Comparison of ENCODE assay signal across 15 cellular contexts in the genomic region with DNA sequence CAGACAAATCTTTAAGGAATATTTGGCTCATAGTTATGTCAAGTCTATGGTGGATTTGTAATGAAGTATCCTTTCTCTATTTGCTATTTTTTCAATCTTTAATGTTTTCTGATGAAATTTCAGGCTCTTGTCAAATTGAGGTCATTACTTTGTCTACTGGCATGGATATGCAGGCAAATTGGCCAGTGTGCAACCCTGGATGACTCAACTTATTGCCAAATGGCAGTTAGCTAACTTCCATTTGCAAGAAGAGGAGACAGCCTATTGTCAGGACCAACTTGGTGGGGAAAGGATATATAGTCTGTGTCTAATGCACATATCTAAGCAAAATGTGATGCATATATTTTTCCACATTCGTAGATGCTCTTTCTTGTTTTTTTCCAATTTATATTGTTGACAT.
A peak's percentile ranks its signal among the peaks of the same experiment; 100 is the strongest.
DNase-seq lines count a peak whose midpoint lies in the region; ATAC-seq, FAIRE-seq and TF ChIP-seq lines count a peak whose summit lies in the region.
"Had no signal": no experiment of that assay in that cellular context is flagged by ENCODE, and none has a peak within 500 bp of the region (broad histone marks: within the 10 kb centered on the region; RNA-seq: fewer than 3 reads in every experiment).

No MANE protein-coding gene starts in this region.

- TF ChIP-seq CTCF in liver (IDR thresholded peaks at IDR 0.05; ENCODE audit: low read depth, low read length, missing input control) (no peak), HepG2 (CRISPR knock-in tag; IDR thresholded peaks at IDR 0.05) (no peak), PC-3 (conservative IDR thresholded peaks at IDR 0.05; ENCODE audit: low read depth, low read length) (no peak), fibroblast of villous mesenchyme (IDR thresholded peaks at IDR 0.05; ENCODE audit: insufficient read depth, low read depth, low read length) (no peak)

- TF ChIP-seq RAD21 in liver (IDR thresholded peaks at IDR 0.05) (peak; percentile 17 to 33), HepG2 (CRISPR knock-in tag; IDR thresholded peaks at IDR 0.05) (no peak)

- POLR2A ChIA-PET in HepG2 (lab: Yijun Ruan, JAX) = no interaction called here
- POLR2A ChIA-PET in PC-3 (lab: Charles Lee; ENCODE audit: unreplicated experiment) = no interaction called here

- intact Hi-C loops in HepG2 (cut with micrococcal nuclease; ENCODE audit: unreplicated experiment) (no loop called here), PC-3 (cut with micrococcal nuclease) (no loop called here)

- H3K36me3 ChIP-seq in liver (ENCODE audit: control insufficient read depth in 4 of 4, insufficient read depth in 3 of 4, low read depth in 1 of 4, low read length in 3 of 4) (peaks cover 0 to 2% (median 0%) of the 10 kb centered on the region in 4 donors), HepG2 (replicated peaks in 1 of 2; ENCODE audit: control insufficient read depth in 1 of 2, insufficient read depth in 2 of 2, low read length in 2 of 2) (no peaks in the 10 kb centered on the region), PC-3 (ENCODE audit: low read depth, low read length) (no peaks in the 10 kb centered on the region)
- H3K36me3 ChIP-seq: BLaER1 had no signal

- H3K4me2 ChIP-seq in HepG2 (ENCODE audit: low read depth, low read length) = no peak overlapping the region
- no peak overlapping the region for H3K4me2 ChIP-seq in PC-3 (ENCODE audit: low read length)
- H3K4me2 ChIP-seq: BLaER1 had no signal

- no peak for FAIRE-seq in HepG2 (lab: Jason Lieb, UNC)
- FAIRE-seq: endometrium, K562 had no signal

- no peak overlapping the region for H2AFZ ChIP-seq in HepG2 (ENCODE audit: low read length)
- H2AFZ ChIP-seq in PC-3 (ENCODE audit: low read length) = no peak overlapping the region

- BruUV-seq in HepG2 (replicated peaks; lab: Mats Ljungman, UMichigan) = no TSS peak
- no TSS peak for BruUV-seq in PC-3 (replicated peaks; lab: Mats Ljungman, UMichigan)

- H3K9me3 ChIP-seq in liver (ENCODE audit: control insufficient read depth in 4 of 4, low read length in 3 of 4) = no peaks in the 10 kb centered on the region
- no peaks in the 10 kb centered on the region; the same call in 1 of the 2 replicates for H3K9me3 ChIP-seq in HepG2 (ENCODE audit: low read length)
- H3K9me3 ChIP-seq in PC-3 (ENCODE audit: low read length) = no peaks in the 10 kb centered on the region
- H3K9me3 ChIP-seq: BLaER1 had no signal

- no peaks in the 10 kb centered on the region for H3K27me3 ChIP-seq in liver (ENCODE audit: control insufficient read depth in 4 of 4, insufficient read depth in 4 of 4, low read length in 3 of 4)
- no peaks in the 10 kb centered on the region for H3K27me3 ChIP-seq in HepG2 (ENCODE audit: control insufficient read depth in 1 of 2, insufficient read depth in 2 of 2, low read length in 2 of 2)
- no peaks in the 10 kb centered on the region for H3K27me3 ChIP-seq in PC-3 (ENCODE audit: low read length)
- H3K27me3 ChIP-seq: BLaER1 had no signal

- no peak for TF ChIP-seq POLR2A in HepG2 (IDR thresholded peaks at IDR 0.05; ENCODE audit: insufficient read depth in 1 of 2, low read depth in 2 of 2, low read length in 2 of 2)

- TF ChIP-seq EP300 in HepG2 (IDR thresholded peaks at IDR 0.05; ENCODE audit: low read depth in 2 of 2, low read length in 2 of 2) (no peak), HepG2 (CRISPR knock-in tag; IDR thresholded peaks at IDR 0.05; ENCODE audit: borderline replicate concordance) (no peak)

- H3K9me2 ChIP-seq in PC-3 (replicated peaks; ENCODE audit: low read length) = no peaks in the 10 kb centered on the region

- H3K9ac ChIP-seq in liver (ENCODE audit: low read depth in 1 of 2, low read length in 2 of 2) (no peak overlapping the region), HepG2 (ENCODE audit: insufficient read depth, low read depth, low read length) (no peak overlapping the region), PC-3 (ENCODE audit: low read length) (no peak overlapping the region)
- H3K9ac ChIP-seq: BLaER1 had no signal

- in situ Hi-C loops in HepG2 (cut with HindIII; ENCODE audit: extremely low pct_ligation_motif_present, low pct_unique_long_range_greater_than_20kb) = no loop called here

- H3K4me1 ChIP-seq in liver (ENCODE audit: control insufficient read depth in 4 of 4, insufficient read depth in 4 of 4, low read length in 3 of 4) = peaks cover 0 to 6% (median 2%) of the 10 kb centered on the region in 4 donors
- no peaks in the 10 kb centered on the region for H3K4me1 ChIP-seq in HepG2 (ENCODE audit: insufficient read depth, low read length)
- H3K4me1 ChIP-seq in PC-3 (ENCODE audit: insufficient read depth, low read length) = no peaks in the 10 kb centered on the region
- H3K4me1 ChIP-seq: BLaER1 had no signal

- H3K4me3 ChIP-seq in liver (ENCODE audit: low read depth in 1 of 3, low read length in 3 of 3) = no peak overlapping the region
- H3K4me3 ChIP-seq in HepG2 (replicated peaks in 1 of 3; ENCODE audit: insufficient read depth in 1 of 3, low read depth in 2 of 3, low read length in 3 of 3) = no peak overlapping the region
- no peak overlapping the region for H3K4me3 ChIP-seq in PC-3 (ENCODE audit: low read length)
- H3K4me3 ChIP-seq in fibroblast of villous mesenchyme (ENCODE audit: low read depth, low read length) = no peak overlapping the region
- H3K4me3 ChIP-seq: BLaER1, K562 had no signal

- no peaks in the 10 kb centered on the region for H4K20me1 ChIP-seq in HepG2 (ENCODE audit: insufficient read depth, low read length)
- no peaks in the 10 kb centered on the region for H4K20me1 ChIP-seq in PC-3 (ENCODE audit: low read length)
- H4K20me1 ChIP-seq: BLaER1 had no signal

- H3K27ac ChIP-seq in liver (ENCODE audit: low read depth in 1 of 2, low read length in 2 of 2) = no peak overlapping the region
- no peak overlapping the region for H3K27ac ChIP-seq in HepG2 (ENCODE audit: extremely low read length, insufficient read depth, low read length)
- H3K27ac ChIP-seq in PC-3 (ENCODE audit: low read length) = no peak overlapping the region
- H3K27ac ChIP-seq: BLaER1 had no signal

- DNase-seq in HepG2 (ENCODE audit: low spot score) = no peak
- peak; percentile 20 for DNase-seq in PC-3
- DNase-seq in fibroblast of villous mesenchyme (ENCODE audit: low read depth) = peak; percentile 50
- DNase-seq in pons (ENCODE audit: low spot score) = no peak
- DNase-seq in activated CD4-positive, alpha-beta T cell treated with anti-CD3 and anti-CD28 coated beads, Interleukin-2, amount 50 U/mL, for 1 hour = no peak
- DNase-seq in NCI-H2029 (lab: John Stamatoyannopoulos, UW) = no peak
- no peak for DNase-seq in GM19238 (ENCODE audit: insufficient read length, low spot score)
- DNase-seq: activated CD8-positive, alpha-beta memory T cell treated with anti-CD3 and anti-CD28 coated beads, Interleukin-2, amount 50 U/mL, for 4 hours; H9; naive thymus-derived CD8-positive, alpha-beta T cell; RPMI8226 had no signal

- ATAC-seq in HepG2 (no peak), PC-3 (no peak)
- ATAC-seq: K562; naive thymus-derived CD8-positive, alpha-beta T cell had no signal

- CTCF ChIA-PET in HepG2 (lab: Yijun Ruan, JAX; ENCODE audit: low intra/inter-chr PET ratio, low total read pairs) = no interaction called here
- CTCF ChIA-PET in PC-3 (lab: Charles Lee) = no interaction called here

- no peaks in the 10 kb centered on the region for H3F3A ChIP-seq in PC-3 (ENCODE audit: low read length, unreplicated experiment)

- 58% methylated on average over 1 of the region's 1 CpG for WGBS in liver
- WGBS in HepG2 (ENCODE audit: low lambda C conversion rate) = 75% methylated on average over 1 of the region's 1 CpG

- no peaks in the 10 kb centered on the region for H3K79me2 ChIP-seq in HepG2 (ENCODE audit: insufficient read depth, low read length)
- no peaks in the 10 kb centered on the region for H3K79me2 ChIP-seq in PC-3 (ENCODE audit: low read length)

TF ChIP-seq in liver, 16 proteins besides CTCF, POLR2A, EP300 and RAD21 (continues in another document):
- TF ChIP-seq HNF4A (conservative IDR thresholded peaks at IDR 0.05) = peak; percentile 42 to 51
- TF ChIP-seq, protein P1, sequence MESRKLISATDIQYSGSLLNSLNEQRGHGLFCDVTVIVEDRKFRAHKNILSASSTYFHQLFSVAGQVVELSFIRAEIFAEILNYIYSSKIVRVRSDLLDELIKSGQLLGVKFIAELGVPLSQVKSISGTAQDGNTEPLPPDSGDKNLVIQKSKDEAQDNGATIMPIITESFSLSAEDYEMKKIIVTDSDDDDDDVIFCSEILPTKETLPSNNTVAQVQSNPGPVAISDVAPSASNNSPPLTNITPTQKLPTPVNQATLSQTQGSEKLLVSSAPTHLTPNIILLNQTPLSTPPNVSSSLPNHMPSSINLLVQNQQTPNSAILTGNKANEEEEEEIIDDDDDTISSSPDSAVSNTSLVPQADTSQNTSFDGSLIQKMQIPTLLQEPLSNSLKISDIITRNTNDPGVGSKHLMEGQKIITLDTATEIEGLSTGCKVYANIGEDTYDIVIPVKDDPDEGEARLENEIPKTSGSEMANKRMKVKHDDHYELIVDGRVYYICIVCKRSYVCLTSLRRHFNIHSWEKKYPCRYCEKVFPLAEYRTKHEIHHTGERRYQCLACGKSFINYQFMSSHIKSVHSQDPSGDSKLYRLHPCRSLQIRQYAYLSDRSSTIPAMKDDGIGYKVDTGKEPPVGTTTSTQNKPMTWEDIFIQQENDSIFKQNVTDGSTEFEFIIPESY (IDR thresholded peaks at IDR 0.05) = peak; percentile 43
- TF ChIP-seq NR2F2 (IDR thresholded peaks at IDR 0.05) = no peak

TF ChIP-seq in HepG2, 621 proteins besides CTCF, POLR2A, EP300 and RAD21:
- TF ChIP-seq, protein P2, sequence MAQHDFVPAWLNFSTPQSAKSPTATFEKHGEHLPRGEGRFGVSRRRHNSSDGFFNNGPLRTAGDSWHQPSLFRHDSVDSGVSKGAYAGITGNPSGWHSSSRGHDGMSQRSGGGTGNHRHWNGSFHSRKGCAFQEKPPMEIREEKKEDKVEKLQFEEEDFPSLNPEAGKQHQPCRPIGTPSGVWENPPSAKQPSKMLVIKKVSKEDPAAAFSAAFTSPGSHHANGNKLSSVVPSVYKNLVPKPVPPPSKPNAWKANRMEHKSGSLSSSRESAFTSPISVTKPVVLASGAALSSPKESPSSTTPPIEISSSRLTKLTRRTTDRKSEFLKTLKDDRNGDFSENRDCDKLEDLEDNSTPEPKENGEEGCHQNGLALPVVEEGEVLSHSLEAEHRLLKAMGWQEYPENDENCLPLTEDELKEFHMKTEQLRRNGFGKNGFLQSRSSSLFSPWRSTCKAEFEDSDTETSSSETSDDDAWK (CRISPR knock-in tag; IDR thresholded peaks at IDR 0.05) = no peak

Comparison
In these comparisons a context has a peak if more than half of its experiments do, and no peak if none do; other contexts are left out.
1. DNase-seq: peak in PC-3 (single experiment) and fibroblast of villous mesenchyme (single experiment); none in HepG2 (single experiment), pons (single experiment), activated CD4-positive, alpha-beta T cell treated with anti-CD3 and anti-CD28 coated beads, Interleukin-2, amount 50 U/mL, for 1 hour (single experiment), NCI-H2029 (single experiment) and GM19238 (single experiment).